Comparison of ENCODE assay signal across 8 cellular contexts in the genomic region with DNA sequence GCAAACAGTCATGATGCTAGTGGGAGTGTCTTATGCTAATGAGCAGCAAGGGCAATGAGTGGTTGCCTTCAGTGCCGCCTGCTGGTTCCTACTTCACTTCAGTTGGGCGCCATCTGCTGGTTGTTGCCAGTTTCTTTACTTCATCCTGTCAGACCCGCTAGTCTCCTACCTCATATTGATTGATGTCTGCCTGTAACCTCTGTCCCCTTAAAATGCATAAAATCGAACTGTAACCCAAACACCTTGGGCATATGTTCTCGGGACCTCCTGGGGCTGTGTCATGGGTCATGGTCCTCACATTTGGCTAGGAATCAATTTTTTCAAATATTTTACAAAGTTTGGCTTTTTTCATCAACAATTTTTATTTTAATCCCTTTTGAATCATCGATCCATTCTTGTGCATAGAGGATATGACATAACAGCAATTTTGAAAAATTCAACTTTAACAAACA.
DNase-seq lines count a peak whose midpoint lies in the region; ATAC-seq, FAIRE-seq and TF ChIP-seq lines count a peak whose summit lies in the region.

No MANE protein-coding gene starts in this region.

- FAIRE-seq in urothelium cell line (lab: Jason Lieb, UNC) = no peak

- H4K20me1 ChIP-seq in DND-41 (ENCODE audit: insufficient read depth, low read length) (no peaks in the 10 kb centered on the region), OCI-LY3 (ENCODE audit: insufficient read depth, low read length) (no peaks in the 10 kb centered on the region)

- TF ChIP-seq CTCF in DND-41 (IDR thresholded peaks at IDR 0.05; ENCODE audit: borderline replicate concordance, extremely low read depth, low read length, poor library complexity, severe bottlenecking) (peak; percentile 90), OCI-LY3 (IDR thresholded peaks at IDR 0.05; ENCODE audit: low read depth, low read length) (peak; percentile 96), fibroblast of the aortic adventitia (IDR thresholded peaks at IDR 0.05; ENCODE audit: insufficient read depth, low read length) (peak; percentile 58)

- H3K4me1 ChIP-seq in DND-41 (ENCODE audit: insufficient read depth, low read length) (no peaks in the 10 kb centered on the region), OCI-LY3 (ENCODE audit: low read length) (peaks cover 54% of the 10 kb centered on the region)

- H3K4me3 ChIP-seq in DND-41 (ENCODE audit: low read depth in 1 of 2, low read length in 2 of 2) (no peak overlapping the region), OCI-LY3 (ENCODE audit: low read length) (peak overlapping the region; percentile 52), fibroblast of the aortic adventitia (ENCODE audit: low read depth, low read length) (no peak overlapping the region)

- no peak overlapping the region for H3K9ac ChIP-seq in DND-41 (ENCODE audit: low read depth, low read length)
- H3K9ac ChIP-seq in OCI-LY3 (ENCODE audit: low read length) = peak overlapping the region; percentile 47; the same call in 1 of the 2 replicates

- peaks cover 25% of the 10 kb centered on the region for H3K27me3 ChIP-seq in DND-41 (ENCODE audit: insufficient read depth, low read length, poor library complexity)
- H3K27me3 ChIP-seq in OCI-LY3 (ENCODE audit: low read depth, low read length) = no peaks in the 10 kb centered on the region

- no peak overlapping the region for H2AFZ ChIP-seq in DND-41 (ENCODE audit: low read depth, low read length)
- H2AFZ ChIP-seq in OCI-LY3 (ENCODE audit: low read depth, low read length) = peak overlapping the region; percentile 91

- DNase-seq in DND-41 (peak; percentile 82), activated T-cell treated with anti-CD3 and anti-CD28 coated beads for 1 hour (ENCODE audit: low read depth) (peak; percentile 79), fibroblast of the aortic adventitia (ENCODE audit: low read depth) (peak; percentile 67), posterior cingulate gyrus (peak in 7 of 10 donors; percentile 34 to 90 (median 45)), urothelium cell line (ENCODE audit: low spot score) (peak; percentile 29)

- H3K27ac ChIP-seq in DND-41 (ENCODE audit: low read length) = no peak overlapping the region
- H3K27ac ChIP-seq in OCI-LY3 (ENCODE audit: low read length) = no peak overlapping the region

- no peak overlapping the region for H3K4me2 ChIP-seq in DND-41 (ENCODE audit: insufficient read depth, low read length)
- H3K4me2 ChIP-seq in OCI-LY3 (ENCODE audit: low read length) = peak overlapping the region; percentile 65

- H3K36me3 ChIP-seq in DND-41 (ENCODE audit: insufficient read depth, low read length) (no peaks in the 10 kb centered on the region), OCI-LY3 (replicated peaks; ENCODE audit: low read depth, low read length) (no peaks in the 10 kb centered on the region)

- H3K9me3 ChIP-seq in DND-41 (ENCODE audit: insufficient read depth, low read length, severe bottlenecking) (no peaks in the 10 kb centered on the region), OCI-LY3 (ENCODE audit: insufficient read depth, low read length) (no peaks in the 10 kb centered on the region)

- intact Hi-C loops in posterior cingulate gyrus (cut with DNase I) = no loop called here

- H3K79me2 ChIP-seq in DND-41 (ENCODE audit: insufficient read depth, low read length) = no peaks in the 10 kb centered on the region
- no peaks in the 10 kb centered on the region for H3K79me2 ChIP-seq in OCI-LY3 (ENCODE audit: low read length)

- ATAC-seq in DND-41 (ENCODE audit: insufficient read depth, low read depth) = peak; percentile 100
- ATAC-seq in GM21360 (IDR thresholded peaks at IDR 0.05; ENCODE audit: unreplicated experiment) = peak; percentile 92
- peak; percentile 96 for ATAC-seq in HG03571 (IDR thresholded peaks at IDR 0.05; ENCODE audit: unreplicated experiment)

Comparison
In these comparisons a context has a peak if more than half of its experiments do, and no peak if none do; other contexts are left out.
1. DNase-seq: peak in every context shown above with its lines; median percentile 82 in DND-41; 79 in activated T-cell treated with anti-CD3 and anti-CD28 coated beads for 1 hour; 67 in fibroblast of the aortic adventitia; 45 in posterior cingulate gyrus; 29 in urothelium cell line.